In the genomic region with DNA sequence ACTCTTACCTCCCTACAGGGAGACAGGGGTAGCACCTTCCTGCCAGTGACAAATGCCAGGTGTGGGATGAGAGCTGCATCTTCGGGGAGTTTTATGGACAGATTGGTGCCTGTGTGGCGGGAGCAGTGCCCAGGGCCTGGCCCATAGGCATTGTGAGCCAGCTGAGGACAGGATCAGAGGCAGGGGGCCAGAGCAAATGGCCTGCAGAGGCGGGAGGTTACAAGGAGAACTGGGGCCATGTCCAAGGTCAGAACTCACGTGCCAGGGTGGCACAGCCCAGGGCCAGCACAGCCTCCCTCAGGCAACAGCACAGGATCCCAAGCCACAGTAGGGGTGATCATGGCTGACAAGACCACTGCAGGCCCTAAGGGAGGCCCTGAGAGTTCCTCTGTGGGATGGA, we compare ENCODE assay signal across 12 cellular contexts. TPM values are rescaled to one million over a fixed set of nuclear protein-coding genes. Genes with fewer than 3 reads are reported as not detected.
DNase-seq lines count a peak whose midpoint lies in the region; ATAC-seq and TF ChIP-seq lines count a peak whose summit lies in the region.
"Had no signal": no experiment of that assay in that cellular context is flagged by ENCODE, and none has a peak within 500 bp of the region (broad histone marks: within the 10 kb centered on the region; RNA-seq: fewer than 3 reads in every experiment).

No MANE protein-coding gene starts in this region.

- no peaks in the 10 kb centered on the region for H3K9me3 ChIP-seq in CD4-positive, alpha-beta memory T cell (ENCODE audit: control insufficient read depth in 1 of 2, low read length in 2 of 2)
- H3K9me3 ChIP-seq in right atrium auricular region (no peaks in the 10 kb centered on the region), skeletal muscle satellite cell (replicated peaks; ENCODE audit: low read length) (no peaks in the 10 kb centered on the region)

- CTCF ChIA-PET in CD4-positive, alpha-beta memory T cell (lab: Charles Lee; ENCODE audit: partially characterized antibody), result interaction anchor here (0.6 kb wide), 1 partner anchor 396 kb away, joined by 3 read pairs; no protein-coding TSS in a partner anchor

- TF ChIP-seq CTCF in right atrium auricular region (IDR thresholded peaks at IDR 0.05) (no peak), GM13976 (IDR thresholded peaks at IDR 0.05; ENCODE audit: borderline replicate concordance, control extremely low read depth, extremely low read depth, insufficient read depth, missing control alignments) (no peak)

- peak overlapping the region in 5 of 7 donors; percentile 11 to 63 (median 43) for H3K27ac Mint-ChIP-seq in CD4-positive, alpha-beta memory T cell

- H3K9ac ChIP-seq in skeletal muscle satellite cell (ENCODE audit: low read depth, low read length), result peak overlapping the region; percentile 65
- H3K9ac ChIP-seq: parathyroid adenoma had no signal

- no peak overlapping the region for H3K27ac ChIP-seq in CD4-positive, alpha-beta memory T cell (ENCODE audit: low read depth, low read length)
- H3K27ac ChIP-seq in right atrium auricular region, result peak overlapping the region; percentile 60 to 70
- H3K27ac ChIP-seq: parathyroid adenoma had no signal

- no peak overlapping the region for H3K4me3 ChIP-seq in CD4-positive, alpha-beta memory T cell (ENCODE audit: low read length in 2 of 2)
- H3K4me3 ChIP-seq in right atrium auricular region, result no peak overlapping the region
- no peak overlapping the region for H3K4me3 ChIP-seq in skeletal muscle satellite cell (ENCODE audit: low read length)

- peaks cover 79% of the 10 kb centered on the region for H3K36me3 ChIP-seq in CD4-positive, alpha-beta memory T cell (ENCODE audit: insufficient read depth, low read length)
- H3K36me3 ChIP-seq in right atrium auricular region (peaks cover 46% of the 10 kb centered on the region), skeletal muscle satellite cell (ENCODE audit: insufficient read depth, low read length) (peaks cover 82% of the 10 kb centered on the region)

- peak overlapping the region; percentile 69 for H3K4me2 ChIP-seq in skeletal muscle satellite cell (ENCODE audit: low read length)

- no peaks in the 10 kb centered on the region for H3K4me1 ChIP-seq in CD4-positive, alpha-beta memory T cell (ENCODE audit: insufficient read depth, low read length)
- peaks cover 0 to 26% of the 10 kb centered on the region in 2 donors for H3K4me1 ChIP-seq in right atrium auricular region
- H3K4me1 ChIP-seq in skeletal muscle satellite cell (ENCODE audit: control insufficient read depth, insufficient read depth, low read length), result peaks cover 23% of the 10 kb centered on the region
- H3K4me1 ChIP-seq: parathyroid adenoma had no signal

- H3K4me3 Mint-ChIP-seq in CD4-positive, alpha-beta memory T cell, result no peak overlapping the region
- H3K4me3 Mint-ChIP-seq: WTC11 had no signal

- peaks cover 43 to 86% of the 10 kb centered on the region in 2 donors for H3K36me3 Mint-ChIP-seq in CD4-positive, alpha-beta memory T cell

- peak; percentile 3; the same call in 2 of the 3 replicates for ATAC-seq in SK-N-SH treated with all-trans-retinoic acid at 6 μM for 48 hours
- no peak for ATAC-seq in HG03095 (IDR thresholded peaks at IDR 0.05; ENCODE audit: unreplicated experiment)
- ATAC-seq in GM19452 (IDR thresholded peaks at IDR 0.05; ENCODE audit: unreplicated experiment), result no peak
- ATAC-seq: WTC11 had no signal

- peaks cover 0 to 2% (median 0%) of the 10 kb centered on the region in 8 donors for H3K9me3 Mint-ChIP-seq in CD4-positive, alpha-beta memory T cell
- H3K9me3 Mint-ChIP-seq: WTC11 had no signal

- no peak for DNase-seq in CD4-positive, alpha-beta memory T cell
- DNase-seq in right atrium auricular region (ENCODE audit: low spot score), result no peak
- DNase-seq in GM13976 (ENCODE audit: low spot score), result no peak
- no peak for DNase-seq in stimulated activated CD4-positive, alpha-beta T cell treated with anti-CD3 and anti-CD28 coated beads, Interleukin-4, amount 100 ng/mL, for 1 hour
- DNase-seq: activated naive CD4-positive, alpha-beta T cell treated with anti-CD3 and anti-CD28 coated beads, Interleukin-2, amount 50 U/mL, for 16 hours; NCI-H146 had no signal

- H3K27me3 Mint-ChIP-seq in CD4-positive, alpha-beta memory T cell, result no peaks in the 10 kb centered on the region

- no peaks in the 10 kb centered on the region for H3K27me3 ChIP-seq in CD4-positive, alpha-beta memory T cell (ENCODE audit: insufficient read depth, low read length)
- no peaks in the 10 kb centered on the region for H3K27me3 ChIP-seq in right atrium auricular region
- H3K27me3 ChIP-seq in skeletal muscle satellite cell (ENCODE audit: control insufficient read depth, insufficient read depth, low read length), result no peaks in the 10 kb centered on the region

- POLR2A ChIA-PET in CD4-positive, alpha-beta memory T cell (lab: Charles Lee; ENCODE audit: partially characterized antibody), result no interaction called here

- intact Hi-C loops in CD4-positive, alpha-beta memory T cell (cut with micrococcal nuclease), result no loop called here

- H3K4me1 Mint-ChIP-seq in CD4-positive, alpha-beta memory T cell, result peaks cover 6 to 25% (median 17%) of the 10 kb centered on the region in 4 donors

- in situ Hi-C loops in GM13976 (cut with MboI; ENCODE audit: low sequenced_read_pairs, unreplicated experiment), result no loop called here

TF ChIP-seq in SK-N-SH treated with all-trans-retinoic acid at 6 μM for 48 hours, 23 proteins besides CTCF, POLR2A, EP300 and RAD21 (continues in another document):
- TF ChIP-seq ZNF70 (CRISPR knock-in tag; IDR thresholded peaks at IDR 0.05), result no peak
- no peak for TF ChIP-seq ZFP30 (CRISPR knock-in tag; IDR thresholded peaks at IDR 0.05)
- no peak for TF ChIP-seq TOX (CRISPR knock-in tag; IDR thresholded peaks at IDR 0.05; ENCODE audit: borderline replicate concordance)
- TF ChIP-seq, protein P1, sequence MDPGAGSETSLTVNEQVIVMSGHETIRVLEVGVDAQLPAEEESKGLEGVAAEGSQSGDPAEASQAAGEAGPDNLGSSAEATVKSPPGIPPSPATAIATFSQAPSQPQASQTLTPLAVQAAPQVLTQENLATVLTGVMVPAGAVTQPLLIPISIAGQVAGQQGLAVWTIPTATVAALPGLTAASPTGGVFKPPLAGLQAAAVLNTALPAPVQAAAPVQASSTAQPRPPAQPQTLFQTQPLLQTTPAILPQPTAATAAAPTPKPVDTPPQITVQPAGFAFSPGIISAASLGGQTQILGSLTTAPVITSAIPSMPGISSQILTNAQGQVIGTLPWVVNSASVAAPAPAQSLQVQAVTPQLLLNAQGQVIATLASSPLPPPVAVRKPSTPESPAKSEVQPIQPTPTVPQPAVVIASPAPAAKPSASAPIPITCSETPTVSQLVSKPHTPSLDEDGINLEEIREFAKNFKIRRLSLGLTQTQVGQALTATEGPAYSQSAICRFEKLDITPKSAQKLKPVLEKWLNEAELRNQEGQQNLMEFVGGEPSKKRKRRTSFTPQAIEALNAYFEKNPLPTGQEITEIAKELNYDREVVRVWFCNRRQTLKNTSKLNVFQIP (CRISPR knock-in tag; IDR thresholded peaks at IDR 0.05; ENCODE audit: borderline replicate concordance, low read depth), result no peak
- TF ChIP-seq BACH2 (CRISPR knock-in tag; IDR thresholded peaks at IDR 0.05; ENCODE audit: borderline replicate concordance), result no peak
- TF ChIP-seq, protein P2, sequence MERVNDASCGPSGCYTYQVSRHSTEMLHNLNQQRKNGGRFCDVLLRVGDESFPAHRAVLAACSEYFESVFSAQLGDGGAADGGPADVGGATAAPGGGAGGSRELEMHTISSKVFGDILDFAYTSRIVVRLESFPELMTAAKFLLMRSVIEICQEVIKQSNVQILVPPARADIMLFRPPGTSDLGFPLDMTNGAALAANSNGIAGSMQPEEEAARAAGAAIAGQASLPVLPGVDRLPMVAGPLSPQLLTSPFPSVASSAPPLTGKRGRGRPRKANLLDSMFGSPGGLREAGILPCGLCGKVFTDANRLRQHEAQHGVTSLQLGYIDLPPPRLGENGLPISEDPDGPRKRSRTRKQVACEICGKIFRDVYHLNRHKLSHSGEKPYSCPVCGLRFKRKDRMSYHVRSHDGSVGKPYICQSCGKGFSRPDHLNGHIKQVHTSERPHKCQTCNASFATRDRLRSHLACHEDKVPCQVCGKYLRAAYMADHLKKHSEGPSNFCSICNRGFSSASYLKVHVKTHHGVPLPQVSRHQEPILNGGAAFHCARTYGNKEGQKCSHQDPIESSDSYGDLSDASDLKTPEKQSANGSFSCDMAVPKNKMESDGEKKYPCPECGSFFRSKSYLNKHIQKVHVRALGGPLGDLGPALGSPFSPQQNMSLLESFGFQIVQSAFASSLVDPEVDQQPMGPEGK (CRISPR knock-in tag; IDR thresholded peaks at IDR 0.05; ENCODE audit: borderline replicate concordance), result no peak
- TF ChIP-seq ZNF8 (CRISPR knock-in tag; IDR thresholded peaks at IDR 0.05), result no peak
- no peak for TF ChIP-seq SNAI2 (CRISPR knock-in tag; IDR thresholded peaks at IDR 0.05)
- TF ChIP-seq GLIS3 (CRISPR knock-in tag; IDR thresholded peaks at IDR 0.05), result no peak
- TF ChIP-seq ZC3H10 (CRISPR knock-in tag; IDR thresholded peaks at IDR 0.05), result no peak
- no peak for TF ChIP-seq ARNTL (CRISPR knock-in tag; IDR thresholded peaks at IDR 0.05; ENCODE audit: borderline replicate concordance, low read depth)
- TF ChIP-seq ZNF565 (CRISPR knock-in tag; conservative IDR thresholded peaks at IDR 0.05; ENCODE audit: low read depth), result no peak

RNA-seq across cellular contexts. Expression of a gene that starts 14.7 kb away (rescaled TPM):
- total RNA-seq in CD4-positive, alpha-beta memory T cell, result 10 to 100 TPM; 44.5 to 44.8 TPM
- 10 to 100 TPM in 1 of 2 donors, 1 to 10 TPM in 1; 8.6 to 24.9 TPM for polyA plus RNA-seq in CD4-positive, alpha-beta memory T cell
- total RNA-seq in right atrium auricular region, result 10 to 100 TPM in 1 of 2 donors, 1 to 10 TPM in 1; 5.8 to 11.2 TPM
- 19.3 and 21.6 TPM in 2 replicates for total RNA-seq in skeletal muscle satellite cell (2012; rRNA removed)

RNA-seq across cellular contexts. Expression of a gene that starts 40.2 kb away (rescaled TPM):
- 10 to 100 TPM; 39.1 to 43.8 TPM for total RNA-seq in CD4-positive, alpha-beta memory T cell
- polyA plus RNA-seq in CD4-positive, alpha-beta memory T cell, result 10 to 100 TPM; 25.1 to 29.2 TPM
- 10 to 100 TPM; 48.7 to 77.5 TPM for total RNA-seq in right atrium auricular region
- 146 and 148 TPM in 2 replicates for total RNA-seq in skeletal muscle satellite cell (2012; rRNA removed)
